Comparison of ENCODE assay signal across 8 cellular contexts in the genomic region with DNA sequence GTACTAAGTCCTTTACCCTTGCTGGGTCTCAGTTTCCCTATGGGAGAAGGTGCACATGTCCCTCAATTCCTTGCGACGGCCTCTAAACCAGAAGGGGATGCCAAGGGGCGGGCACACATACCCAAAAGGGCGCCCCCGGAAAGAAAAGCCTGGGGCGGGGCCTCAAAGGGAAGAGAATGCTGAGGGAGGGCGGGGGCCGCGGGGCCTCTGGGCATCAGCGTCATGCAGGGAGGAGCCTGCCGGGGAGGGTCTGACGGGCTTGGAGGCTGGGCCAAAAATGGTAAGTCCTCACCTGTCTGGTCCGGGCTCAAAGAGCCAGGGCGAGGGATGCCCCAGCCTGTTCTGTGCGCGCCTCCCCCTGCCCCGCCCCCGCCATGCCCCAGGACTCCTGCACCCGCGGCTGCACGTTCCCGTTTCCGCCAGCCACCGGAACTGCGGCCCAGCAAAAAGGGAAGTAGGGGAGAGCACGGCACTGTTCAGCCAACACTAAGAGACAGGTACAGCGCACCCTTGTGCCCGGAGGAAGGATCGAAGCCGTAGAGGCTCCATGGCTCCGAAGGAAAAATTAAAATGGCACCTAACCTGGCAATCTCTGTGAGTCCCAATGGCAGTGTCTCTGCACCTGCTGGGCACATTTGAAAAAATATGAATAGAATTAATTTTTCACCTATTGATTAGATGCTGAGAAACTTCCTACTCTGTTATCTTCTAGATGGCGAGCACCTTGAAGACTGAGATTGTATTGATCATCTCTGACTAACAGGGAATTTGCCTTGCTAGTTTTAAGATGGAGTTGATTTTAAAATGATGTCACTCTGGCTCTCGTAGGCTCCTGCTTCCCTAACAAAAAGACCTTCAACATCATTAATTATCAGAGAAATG. TPM values are rescaled to one million over a fixed set of nuclear protein-coding genes. Genes with fewer than 3 reads are reported as not detected.
DNase-seq lines count a peak whose midpoint lies in the region; ATAC-seq and TF ChIP-seq lines count a peak whose summit lies in the region.

A gene (minus strand): TSS at position 434 of the 882 bp plus-strand sequence. CDS start 14,976 bp downstream, outside the sequence.

- H3K4me1 ChIP-seq in right cardiac atrium (ENCODE audit: control insufficient read depth, insufficient read depth, low read length) (peaks cover 6% of the 10 kb centered on the region), vagina (peaks cover 21% of the 10 kb centered on the region)

- H3K4me3 ChIP-seq in right cardiac atrium (ENCODE audit: low read length) (peak within 1 kb of the TSS; percentile 96), vagina (peak within 1 kb of the TSS; percentile 60 to 69)

- intact Hi-C loops in right cardiac atrium (cut with DNase I): no loop called here
- intact Hi-C loops in vagina (cut with DNase I): no loop called here

- H3K36me3 ChIP-seq in vagina: no peaks in the 10 kb centered on the region

- no peak for TF ChIP-seq POLR2A in vagina (IDR thresholded peaks at IDR 0.05)

- DNase-seq in NCI-H146 treated with DMSO at 0.1 percent for 48 hours (lab: John Stamatoyannopoulos, UW; ENCODE audit: unreplicated experiment): peak; percentile 87
- peak; percentile 91 to 97 (median 93) for DNase-seq in T-helper 1 cell
- peak; percentile 95 to 98 (median 98) for DNase-seq in right cardiac atrium
- peak; percentile 87 for DNase-seq in pulmonary artery endothelial cell (ENCODE audit: low read depth, low spot score)
- DNase-seq in vagina (ENCODE audit: extremely low spot score in 2 of 2): peak in 1 of 2 donors; percentile 94

- H3K9me3 ChIP-seq in right cardiac atrium (ENCODE audit: control insufficient read depth, low read length) (no peaks in the 10 kb centered on the region), vagina (no peaks in the 10 kb centered on the region)

- ATAC-seq in GM18498 (IDR thresholded peaks at IDR 0.05; ENCODE audit: unreplicated experiment) (peak; percentile 98), HG02885 (IDR thresholded peaks at IDR 0.05; ENCODE audit: poor library complexity, unreplicated experiment) (peak; percentile 97), right cardiac atrium (peak; percentile 100)

- TF ChIP-seq CTCF in vagina (IDR thresholded peaks at IDR 0.05): peak; percentile 37 to 86 (median 61)

- H3K27ac ChIP-seq in angular gyrus (ENCODE audit: low read depth, low read length): peak within 1 kb of the TSS; percentile 86
- H3K27ac ChIP-seq in right cardiac atrium (ENCODE audit: low read length): peak within 1 kb of the TSS; percentile 96
- H3K27ac ChIP-seq in vagina: peak within 1 kb of the TSS; percentile 85

- WGBS in right cardiac atrium: 3% methylated on average over 33 of the region's 33 CpGs

- H3K27me3 ChIP-seq in right cardiac atrium (ENCODE audit: control insufficient read depth, insufficient read depth) (no peaks in the 10 kb centered on the region), vagina (no peaks in the 10 kb centered on the region)

RNA-seq across cellular contexts. Expression of the gene that starts here (rescaled TPM):
- 1 to 10 TPM; 5.1 to 8.0 (median 6.8) TPM for total RNA-seq in right cardiac atrium
- polyA plus RNA-seq in right cardiac atrium: 6.0 TPM
- total RNA-seq in pulmonary artery endothelial cell: 2.8 and 3.5 TPM in 2 replicates
- total RNA-seq in vagina: 5.6 TPM
